18 cellular contexts compared by ENCODE assay signal in the genomic region with DNA sequence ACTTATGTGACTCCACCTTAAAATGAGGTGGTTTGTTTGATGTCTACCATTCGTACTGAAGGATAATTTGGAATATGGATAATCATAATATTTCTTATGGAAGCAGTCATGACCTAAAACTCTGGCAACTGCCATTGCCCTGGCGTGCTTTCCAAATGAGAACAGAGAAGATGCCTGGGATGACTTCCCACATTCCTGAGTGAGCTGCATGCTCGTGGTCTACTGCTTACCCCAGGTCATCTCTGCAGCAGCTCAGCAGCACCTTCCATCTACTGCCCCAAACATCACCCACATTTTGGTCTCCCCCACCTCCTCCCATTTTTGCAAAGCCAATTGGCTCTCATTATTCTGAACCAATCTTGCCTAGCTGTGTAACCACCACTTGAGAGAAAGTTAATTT. TPM values are rescaled to one million over a fixed set of nuclear protein-coding genes. Genes with fewer than 3 reads are reported as not detected.
A peak's percentile ranks its signal among the peaks of the same experiment; 100 is the strongest.
DNase-seq lines count a peak whose midpoint lies in the region; ATAC-seq, FAIRE-seq and TF ChIP-seq lines count a peak whose summit lies in the region.
"Had no signal": no experiment of that assay in that cellular context is flagged by ENCODE, and none has a peak within 500 bp of the region (broad histone marks: within the 10 kb centered on the region; RNA-seq: fewer than 3 reads in every experiment).

No MANE protein-coding gene starts in this region.

- no peaks in the 10 kb centered on the region for H3K9me3 ChIP-seq in psoas muscle
- H3K9me3 ChIP-seq: esophagus squamous epithelium, stomach had no signal

- no peaks in the 10 kb centered on the region for H3K36me3 ChIP-seq in psoas muscle (ENCODE audit: insufficient read depth in 1 of 2, low read depth in 1 of 2)
- H3K36me3 ChIP-seq: esophagus squamous epithelium, stomach had no signal

- FAIRE-seq in RCC 7860 (lab: Jason Lieb, UNC) = no peak
- FAIRE-seq: D721Med, islet of Langerhans had no signal

- in situ Hi-C loops in astrocyte of the cerebellum (cut with HindIII; ENCODE audit: low sequenced_read_pairs) = no loop called here

- peak; percentile 92 for ATAC-seq in left ventricle myocardium superior
- ATAC-seq in psoas muscle = peak; percentile 76 to 89 (median 86)
- ATAC-seq in HG02970 (IDR thresholded peaks at IDR 0.05; ENCODE audit: low FRiP score, unreplicated experiment) = no peak
- ATAC-seq in GM18858 (IDR thresholded peaks at IDR 0.05; ENCODE audit: unreplicated experiment) = no peak
- ATAC-seq: activated naive CD8-positive, alpha-beta T cell treated with anti-CD3 and anti-CD28 coated beads, Interleukin-2, amount 50 U/mL, for 24 hours; natural killer cell had no signal

- H3K27ac ChIP-seq in psoas muscle = no peak overlapping the region
- H3K27ac ChIP-seq: esophagus squamous epithelium, stomach had no signal

- H3K27me3 ChIP-seq in psoas muscle (ENCODE audit: insufficient read depth in 3 of 3, low read length in 2 of 3) = no peaks in the 10 kb centered on the region
- H3K27me3 ChIP-seq: stomach had no signal

- 13 to 21% (median 20%) methylated on average over 3 of the region's 3 CpGs for WGBS in psoas muscle, 3 donors

- H3K4me3 ChIP-seq in AG09309 (ENCODE audit: control insufficient read depth, low read depth, low read length) (no peak overlapping the region), astrocyte of the cerebellum (ENCODE audit: low read depth, low read length) (no peak overlapping the region), psoas muscle (no peak overlapping the region)
- H3K4me3 ChIP-seq: esophagus squamous epithelium, stomach had no signal

- TF ChIP-seq CTCF in AG09309 (IDR thresholded peaks at IDR 0.05; ENCODE audit: control insufficient read depth, insufficient read depth, low read depth, low read length, missing control alignments) (no peak), astrocyte of the cerebellum (IDR thresholded peaks at IDR 0.05; ENCODE audit: low read depth, low read length, missing control alignments) (no peak), psoas muscle (IDR thresholded peaks at IDR 0.05) (no peak)

- peak; percentile 47 for DNase-seq in AG09309 (ENCODE audit: low read depth)
- peak; percentile 60 for DNase-seq in astrocyte of the cerebellum (ENCODE audit: low read depth)
- DNase-seq in left ventricle myocardium superior = peak; percentile 65
- peak; percentile 56 to 66 for DNase-seq in psoas muscle
- no peak for DNase-seq in stimulated activated CD8-positive, alpha-beta memory T cell treated with anti-CD3 and anti-CD28 coated beads, Interleukin-4, amount 100 ng/mL, for 48 hours
- no peak for DNase-seq in RCC 7860 (ENCODE audit: low spot score)
- DNase-seq: activated naive CD8-positive, alpha-beta T cell treated with anti-CD3 and anti-CD28 coated beads, Interleukin-2, amount 50 U/mL, for 24 hours; activated T-cell treated with anti-CD3 and anti-CD28 coated beads, Interleukin-2, amount 50 U/mL, for 1 hour; cortex of kidney; esophagus squamous epithelium; natural killer cell; stomach had no signal

- intact Hi-C loops in left ventricle myocardium superior (cut with micrococcal nuclease) = no loop called here
- intact Hi-C loops in psoas muscle (cut with DNase I) = no loop called here

- H3K4me1 ChIP-seq in psoas muscle = peaks cover 7% of the 10 kb centered on the region
- H3K4me1 ChIP-seq: esophagus squamous epithelium had no signal

RNA-seq across cellular contexts. Expression of a gene that starts 40.1 kb away (rescaled TPM):
- total RNA-seq in left ventricle myocardium superior (not detected), psoas muscle (not detected)
- polyA plus RNA-seq in psoas muscle = not detected
- total RNA-seq: A673; esophagus squamous epithelium; natural killer cell; stomach; T-helper 2 cell treated with Interferon-gamma antibody and Interleukin-4, amounts not matched to agents 100 ng/mL and 5 ng/mL, for 36 hours had no signal
- polyA plus RNA-seq: stomach had no signal

Comparison
In these comparisons a context has a peak if more than half of its experiments do, and no peak if none do; other contexts are left out.
1. DNase-seq: peak in AG09309 (single experiment), astrocyte of the cerebellum (single experiment), left ventricle myocardium superior (single experiment) and psoas muscle (2 of 2); none in stimulated activated CD8-positive, alpha-beta memory T cell treated with anti-CD3 and anti-CD28 coated beads, Interleukin-4, amount 100 ng/mL, for 48 hours (single experiment) and RCC 7860 (single experiment).
2. ATAC-seq: peak in left ventricle myocardium superior (single experiment) and psoas muscle (4 of 4); none in HG02970 (single experiment) and GM18858 (single experiment).